In genomic region chr2:219542931-219543595, GRCh38 we compare ENCODE assay signal across 8 cellular contexts. TPM values are rescaled to one million over a fixed set of nuclear protein-coding genes. Genes with fewer than 3 reads are reported as not detected.
A peak's percentile ranks its signal among the peaks of the same experiment; 100 is the strongest.
DNase-seq lines count a peak whose midpoint lies in the region; ATAC-seq, FAIRE-seq and TF ChIP-seq lines count a peak whose summit lies in the region.

No MANE protein-coding gene starts in this region.

- H3K4me3 ChIP-seq in A549 (peak overlapping the region; percentile 61), GM12864 (ENCODE audit: low read depth, low read length) (peak overlapping the region; percentile 85), NB4 (ENCODE audit: low read depth, low read length) (peak overlapping the region; percentile 46), cardiac fibroblast (replicated peaks in 1 of 2; ENCODE audit: low read depth in 2 of 2, low read length in 2 of 2) (peak overlapping the region; percentile 68 to 72), suprapubic skin (peak overlapping the region; percentile 59)

- DNase-seq in A549 (ENCODE audit: low read depth in 1 of 2, low spot score in 1 of 2) (peak in 1 of 2 experiments; percentile 28), GM12864 (ENCODE audit: low read depth) (no peak), NB4 (ENCODE audit: low read depth) (peak; percentile 56), cardiac fibroblast (ENCODE audit: low read depth in 2 of 2) (peak in 1 of 2 donors; percentile 47), left lobe of liver (ENCODE audit: low spot score) (no peak), suprapubic skin (ENCODE audit: low spot score in 2 of 2) (no peak), NCI-H1092 treated with DMSO at 0.1 percent for 48 hours (lab: John Stamatoyannopoulos, UW) (no peak)

- no peak for TF ChIP-seq CTCF in A549 (IDR thresholded peaks at IDR 0.05)
- TF ChIP-seq CTCF in GM12864 (IDR thresholded peaks at IDR 0.05; ENCODE audit: low read depth, low read length, missing control alignments) = no peak
- no peak for TF ChIP-seq CTCF in NB4 (IDR thresholded peaks at IDR 0.05; ENCODE audit: low read depth, low read length)
- no peak for TF ChIP-seq CTCF in cardiac fibroblast (IDR thresholded peaks at IDR 0.05; ENCODE audit: low read depth, low read length)
- no peak for TF ChIP-seq CTCF in suprapubic skin (IDR thresholded peaks at IDR 0.05)

- CTCF ChIA-PET in A549 (lab: Yijun Ruan, JAX) = interaction anchor here (0.7 to 79.1 kb wide), 15 partner anchors 9 to 147 kb away, joined by 3 to 3291 read pairs (median 7); partner anchors contain the start of genes ASIC4, GMPPA, INHA and OBSL1

- TF ChIP-seq POLR2A in A549 (IDR thresholded peaks at IDR 0.05; ENCODE audit: low read length) (no peak), NB4 (IDR thresholded peaks at IDR 0.05; ENCODE audit: extremely low read depth, insufficient read length) (no peak), suprapubic skin (IDR thresholded peaks at IDR 0.05) (no peak)

- no peaks in the 10 kb centered on the region for H3K27me3 ChIP-seq in suprapubic skin

- 9% methylated on average over 5 of the region's 66 CpGs for WGBS in A549 (ENCODE audit: missing lambda C conversion rate)
- WGBS in suprapubic skin = 1% methylated on average over 44 of the region's 66 CpGs

- H3K4me1 ChIP-seq in A549 (peaks cover 12% of the 10 kb centered on the region), suprapubic skin (peaks cover 26% of the 10 kb centered on the region)

- TF ChIP-seq EP300 in A549 (IDR thresholded peaks at IDR 0.05) = no peak
- TF ChIP-seq EP300 in suprapubic skin (IDR thresholded peaks at IDR 0.05) = no peak

- H3K9me3 ChIP-seq in A549 = no peaks in the 10 kb centered on the region
- H3K9me3 ChIP-seq in suprapubic skin = no peaks in the 10 kb centered on the region

- H3K4me2 ChIP-seq in A549 = peak overlapping the region; percentile 89

- POLR2A ChIA-PET in A549 (lab: Yijun Ruan, JAX) = interaction anchor here (1.7 kb wide), 1 partner anchor 55 kb away, joined by 5 read pairs; the partner anchor contains the start of gene STK11IP

- FAIRE-seq in A549 (lab: Jason Lieb, UNC) = no peak

- H3K36me3 ChIP-seq in suprapubic skin = peaks cover 24% of the 10 kb centered on the region

- ATAC-seq in A549 = peak; percentile 57 to 68
- peak; percentile 30 for ATAC-seq in HG02571 (IDR thresholded peaks at IDR 0.05; ENCODE audit: unreplicated experiment)
- peak; percentile 50 for ATAC-seq in left lobe of liver

- H3K27ac ChIP-seq in A549 (peak overlapping the region; percentile 58 to 89), suprapubic skin (peak overlapping the region; percentile 81)

- TF ChIP-seq RAD21 in A549 (conservative IDR thresholded peaks at IDR 0.05 in 1 of 2, IDR thresholded peaks at IDR 0.05 in 1 of 2) = no peak

TF ChIP-seq in A549, 52 proteins besides CTCF, POLR2A, EP300 and RAD21:
- no peak for TF ChIP-seq HES2 (IDR thresholded peaks at IDR 0.05)
- peak; percentile 76 for TF ChIP-seq PHF8 (IDR thresholded peaks at IDR 0.05; ENCODE audit: borderline replicate concordance, low read depth)
- no peak for TF ChIP-seq ZFP36 (IDR thresholded peaks at IDR 0.05; ENCODE audit: borderline replicate concordance, partially characterized antibody)
- TF ChIP-seq RARB (CRISPR knock-in tag; IDR thresholded peaks at IDR 0.05) = no peak
- no peak for TF ChIP-seq MYC (IDR thresholded peaks at IDR 0.05; ENCODE audit: borderline replicate concordance, low read length)
- no peak for TF ChIP-seq E2F6 (IDR thresholded peaks at IDR 0.05; ENCODE audit: borderline replicate concordance, low read depth)
TF ChIP-seq in A549: peak in this region for 1.

RNA-seq across cellular contexts. Expression of gene CHPF, which starts 0.5 kb away (rescaled TPM):
- polyA plus RNA-seq in A549 (2011; rRNA removed) = 9.0 and 10.2 TPM in 2 replicates
- 13.2 and 20.6 TPM in 2 replicates for polyA plus RNA-seq in A549 (2012; cell fraction: cytosol; rRNA removed)
- polyA plus RNA-seq in A549 (2012; cell fraction: nucleus; rRNA removed) = 25.5 and 46.9 TPM in 2 replicates
- 11.8 to 15.1 TPM (median 14.8 TPM) in 3 replicates for polyA plus RNA-seq in A549 (2017; fragmentation: RNase III; extraction: RNeasy Plus Mini Kit Qiagen cat#74134 plus additional on column Dnase treatment)
- 4.2 and 6.5 TPM in 2 replicates for polyA minus RNA-seq in A549 (2011; rRNA and poly(A)+ RNA removed)
- total RNA-seq in left lobe of liver = 55.1 TPM
- total RNA-seq in suprapubic skin = 10 to 100 TPM; 28.8 to 62.1 (median 49.3) TPM

RNA-seq across cellular contexts. Expression of gene TMEM198, which starts 0.8 kb away (rescaled TPM):
- 0.31 and 0.33 TPM in 2 replicates for polyA plus RNA-seq in A549 (2011; rRNA removed)
- 0.40 and 0.45 TPM in 2 replicates for polyA plus RNA-seq in A549 (2012; cell fraction: cytosol; rRNA removed)
- polyA plus RNA-seq in A549 (2012; cell fraction: nucleus; rRNA removed) = 3.2 and 3.3 TPM in 2 replicates
- 0.26 to 0.42 TPM (median 0.37 TPM) in 3 replicates for polyA plus RNA-seq in A549 (2017; fragmentation: RNase III; extraction: RNeasy Plus Mini Kit Qiagen cat#74134 plus additional on column Dnase treatment)
- polyA minus RNA-seq in A549 (2011; rRNA and poly(A)+ RNA removed) = 0.44 and 0.83 TPM in 2 replicates
- total RNA-seq in left lobe of liver = 2.1 TPM
- 1 to 10 TPM in 3 of 4 donors, under 1 TPM in 1; 0.56 to 1.9 (median 1.4) TPM for total RNA-seq in suprapubic skin

RNA-seq across cellular contexts. Expression of gene OBSL1, which starts 28.3 kb away (rescaled TPM):
- 14.4 and 15.6 TPM in 2 replicates for polyA plus RNA-seq in A549 (2011; rRNA removed)
- 24.0 and 25.3 TPM in 2 replicates for polyA plus RNA-seq in A549 (2012; cell fraction: cytosol; rRNA removed)
- polyA plus RNA-seq in A549 (2012; cell fraction: nucleus; rRNA removed) = 77.0 and 87.1 TPM in 2 replicates
- polyA plus RNA-seq in A549 (2017; fragmentation: RNase III; extraction: RNeasy Plus Mini Kit Qiagen cat#74134 plus additional on column Dnase treatment) = 22.2 to 33.8 TPM (median 31.8 TPM) in 3 replicates
- polyA minus RNA-seq in A549 (2011; rRNA and poly(A)+ RNA removed) = 24.1 and 32.6 TPM in 2 replicates
- total RNA-seq in left lobe of liver = 43.6 TPM
- total RNA-seq in suprapubic skin = 10 to 100 TPM; 33.2 to 75.7 (median 43.7) TPM

RNA-seq across cellular contexts. Expression of gene ASIC4, which starts 28.8 kb away (rescaled TPM):
- polyA plus RNA-seq in A549 (2011; rRNA removed) (0.04 and 0.13 TPM in 2 replicates), A549 (2017; fragmentation: RNase III; extraction: RNeasy Plus Mini Kit Qiagen cat#74134 plus additional on column Dnase treatment) (0.07 to 0.08 TPM in 2 of 3 replicates, not detected in the other)
- 0.01 and 0.05 TPM in 2 replicates for polyA plus RNA-seq in A549 (2012; cell fraction: cytosol; rRNA removed)
- polyA plus RNA-seq in A549 (2012; cell fraction: nucleus; rRNA removed) = 0.17 and 0.33 TPM in 2 replicates
- polyA minus RNA-seq in A549 (2011; rRNA and poly(A)+ RNA removed) = 0.12 TPM in 1 of 2 replicates, not detected in the other
- total RNA-seq in left lobe of liver (0.05 TPM), suprapubic skin (not detected)

RNA-seq across cellular contexts. Expression of gene INHA, which starts 29.0 kb away (rescaled TPM):
- polyA plus RNA-seq in A549 (2011; rRNA removed) (0.49 and 0.83 TPM in 2 replicates), A549 (2017; fragmentation: RNase III; extraction: RNeasy Plus Mini Kit Qiagen cat#74134 plus additional on column Dnase treatment) (0.35 to 0.83 TPM (median 0.72 TPM) in 3 replicates)
- polyA plus RNA-seq in A549 (2012; cell fraction: cytosol; rRNA removed) = 0.54 and 0.75 TPM in 2 replicates
- polyA plus RNA-seq in A549 (2012; cell fraction: nucleus; rRNA removed) = 4.5 and 6.0 TPM in 2 replicates
- 0.17 TPM in 1 of 2 replicates, not detected in the other for polyA minus RNA-seq in A549 (2011; rRNA and poly(A)+ RNA removed)
- total RNA-seq in left lobe of liver (0.20 TPM), suprapubic skin (1 to 10 TPM in 2 of 4 donors, under 1 TPM in 1, not detected in 1; 0.34 to 3.5 (median 1.5) TPM)
